In the genomic region with DNA sequence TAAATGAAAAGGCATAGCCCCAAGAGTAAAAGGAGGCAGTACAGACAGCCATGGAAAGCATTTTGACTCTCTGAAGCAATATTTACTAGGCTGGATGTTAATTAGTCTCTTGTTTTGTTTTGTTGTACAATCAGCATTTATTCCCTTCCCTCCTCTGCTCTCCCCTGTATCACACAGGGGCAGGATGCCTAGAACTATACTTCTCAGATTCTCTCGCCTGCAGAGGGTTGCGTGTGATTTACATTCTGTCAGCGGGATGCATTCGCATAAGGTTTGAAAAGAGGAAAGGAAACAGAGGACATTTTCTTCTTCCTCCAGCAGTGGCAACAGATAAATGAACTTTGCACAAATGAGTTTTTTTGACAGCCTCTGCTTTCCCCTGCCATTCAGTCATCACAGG, we compare ENCODE assay signal across 15 cellular contexts.
DNase-seq lines count a peak whose midpoint lies in the region; ATAC-seq and TF ChIP-seq lines count a peak whose summit lies in the region.
"Had no signal": no experiment of that assay in that cellular context is flagged by ENCODE, and none has a peak within 500 bp of the region (broad histone marks: within the 10 kb centered on the region; RNA-seq: fewer than 3 reads in every experiment).

No MANE protein-coding gene starts in this region.

- H3K27ac Mint-ChIP-seq in natural killer cell: no peak overlapping the region
- H3K27ac Mint-ChIP-seq in natural killer cell treated with Interleukin-12 subunit alpha and Interleukin-12 subunit beta and Interleukin-15 and Interleukin-18, amount 100 ng/mL, for 72 hours: no peak overlapping the region
- H3K27ac Mint-ChIP-seq: CD14-positive monocyte; CD8-positive, alpha-beta memory T cell had no signal

- H3K27ac ChIP-seq in OCI-LY3 (ENCODE audit: low read length): no peak overlapping the region

- no peak overlapping the region for H3K4me3 ChIP-seq in OCI-LY3 (ENCODE audit: low read length)
- H3K4me3 ChIP-seq: HAP-1 had no signal

- H3K79me2 ChIP-seq in OCI-LY3 (ENCODE audit: low read length): no peaks in the 10 kb centered on the region

- H3K36me3 Mint-ChIP-seq in natural killer cell: no peaks in the 10 kb centered on the region
- no peaks in the 10 kb centered on the region for H3K36me3 Mint-ChIP-seq in natural killer cell treated with Interleukin-12 subunit alpha and Interleukin-12 subunit beta and Interleukin-15 and Interleukin-18, amount 100 ng/mL, for 72 hours
- H3K36me3 Mint-ChIP-seq: CD14-positive monocyte; CD8-positive, alpha-beta memory T cell had no signal

- H3K4me1 Mint-ChIP-seq in natural killer cell: peaks cover 36 to 47% of the 10 kb centered on the region in 2 donors
- H3K4me1 Mint-ChIP-seq in natural killer cell treated with Interleukin-12 subunit alpha and Interleukin-12 subunit beta and Interleukin-15 and Interleukin-18, amount 100 ng/mL, for 72 hours (ENCODE audit: low read depth in 2 of 2): peaks cover 26 to 30% of the 10 kb centered on the region in 2 donors
- H3K4me1 Mint-ChIP-seq: CD8-positive, alpha-beta memory T cell had no signal

- TF ChIP-seq CTCF in natural killer cell (IDR thresholded peaks at IDR 0.05) (no peak), OCI-LY3 (IDR thresholded peaks at IDR 0.05; ENCODE audit: low read depth, low read length) (no peak)

- intact Hi-C loops in natural killer cell (cut with micrococcal nuclease): no loop called here

- H3K4me2 ChIP-seq in OCI-LY3 (ENCODE audit: low read length): peak overlapping the region; percentile 12; the same call in 1 of the 2 replicates

- peak overlapping the region; percentile 19 for H3K4me3 Mint-ChIP-seq in natural killer cell
- no peak overlapping the region for H3K4me3 Mint-ChIP-seq in natural killer cell treated with Interleukin-12 subunit alpha and Interleukin-12 subunit beta and Interleukin-15 and Interleukin-18, amount 100 ng/mL, for 72 hours
- H3K4me3 Mint-ChIP-seq: CD14-positive monocyte; CD8-positive, alpha-beta memory T cell had no signal

- H2AFZ ChIP-seq in OCI-LY3 (ENCODE audit: low read depth, low read length): 0 out of 2 replicates have a peak overlapping the region, but pooled peaks have one; percentile 21

- no peaks in the 10 kb centered on the region for H3K4me1 ChIP-seq in OCI-LY3 (ENCODE audit: low read length)
- H3K4me1 ChIP-seq: Caco-2, HAP-1 had no signal

- no peak overlapping the region for H3K9ac ChIP-seq in OCI-LY3 (ENCODE audit: low read length)

- H3K36me3 ChIP-seq in OCI-LY3 (replicated peaks; ENCODE audit: low read depth, low read length): no peaks in the 10 kb centered on the region
- H3K36me3 ChIP-seq: HAP-1 had no signal

- no peaks in the 10 kb centered on the region for H3K9me3 Mint-ChIP-seq in natural killer cell
- H3K9me3 Mint-ChIP-seq in natural killer cell treated with Interleukin-12 subunit alpha and Interleukin-12 subunit beta and Interleukin-15 and Interleukin-18, amount 100 ng/mL, for 72 hours: no peaks in the 10 kb centered on the region
- H3K9me3 Mint-ChIP-seq: CD8-positive, alpha-beta memory T cell had no signal

- H3K27me3 ChIP-seq in OCI-LY3 (ENCODE audit: low read depth, low read length): no peaks in the 10 kb centered on the region

- peak in 1 of 3 donors; percentile 50 for ATAC-seq in natural killer cell
- ATAC-seq in natural killer cell treated with Interleukin-12 subunit alpha and Interleukin-12 subunit beta and Interleukin-15 and Interleukin-18, amount 100 ng/mL, for 72 hours: no peak

- H3K9me3 ChIP-seq in OCI-LY3 (ENCODE audit: insufficient read depth, low read length): no peaks in the 10 kb centered on the region
- H3K9me3 ChIP-seq: Caco-2, HAP-1 had no signal

- DNase-seq in natural killer cell (no peak), left kidney (ENCODE audit: low read depth, low spot score) (peak; percentile 20), NCI-H2227 treated with DMSO at 0.1 percent for 48 hours (lab: John Stamatoyannopoulos, UW) (no peak), AG08396 (ENCODE audit: low spot score) (no peak), LoVo (ENCODE audit: low spot score) (no peak), OCI-M1 (lab: John Stamatoyannopoulos, UW) (no peak)
- DNase-seq in natural killer cell treated with Interleukin-12 subunit alpha and Interleukin-12 subunit beta and Interleukin-15 and Interleukin-18, amount 100 ng/mL, for 72 hours (ENCODE audit: low spot score): no peak
- DNase-seq: Caco-2; CD8-positive, alpha-beta memory T cell; DND-41; GDM1; GOT3 had no signal

- H3K27me3 Mint-ChIP-seq in natural killer cell (ENCODE audit: low read depth in 2 of 2): no peaks in the 10 kb centered on the region
- H3K27me3 Mint-ChIP-seq in natural killer cell treated with Interleukin-12 subunit alpha and Interleukin-12 subunit beta and Interleukin-15 and Interleukin-18, amount 100 ng/mL, for 72 hours: no peaks in the 10 kb centered on the region

- H4K20me1 ChIP-seq in OCI-LY3 (ENCODE audit: insufficient read depth, low read length): no peaks in the 10 kb centered on the region
